8 cellular contexts compared by ENCODE assay signal in the genomic region with DNA sequence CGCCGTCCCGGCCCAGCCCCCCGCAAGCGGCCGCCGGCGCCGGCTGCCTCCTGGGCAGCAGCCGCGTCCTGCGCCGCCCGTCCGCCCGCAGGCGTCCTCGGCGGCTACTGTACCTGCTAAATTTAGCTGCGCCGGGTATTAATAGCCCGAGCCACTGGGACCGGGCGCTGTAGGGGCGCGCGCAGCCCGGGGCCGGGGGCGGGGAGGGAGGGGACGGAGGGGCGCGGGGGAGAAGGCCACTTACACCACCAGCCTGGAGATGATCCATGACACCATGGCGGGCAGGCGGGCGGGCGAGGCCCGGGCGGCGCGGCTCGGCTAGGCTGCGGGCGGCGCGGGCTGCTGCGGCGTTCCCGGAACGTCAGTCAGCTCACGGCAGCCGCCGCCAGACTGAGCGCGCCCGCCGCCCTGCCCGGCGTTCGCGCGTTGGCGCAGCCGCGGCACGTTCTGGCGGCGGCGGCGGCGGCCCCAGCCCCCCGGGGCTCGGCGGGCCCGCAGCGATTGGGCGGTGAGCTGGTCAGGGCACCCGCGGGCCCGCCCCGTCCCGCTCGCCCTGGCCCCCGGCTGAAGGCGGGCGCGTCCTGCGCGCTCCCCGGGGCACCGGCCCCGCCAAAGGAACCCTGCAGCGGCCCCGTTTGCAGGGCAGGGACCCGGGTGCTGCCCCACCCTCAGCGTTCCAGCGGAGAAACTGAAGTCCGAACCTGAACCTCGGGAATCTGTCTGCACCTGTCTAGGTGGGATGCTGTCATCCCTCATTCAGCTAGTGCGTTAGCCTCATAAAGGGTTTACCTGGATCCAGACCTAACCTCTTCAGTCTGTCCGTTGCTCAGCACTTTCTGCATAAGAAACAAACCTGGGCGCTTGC. TPM values are rescaled to one million over a fixed set of nuclear protein-coding genes. Genes with fewer than 3 reads are reported as not detected.
DNase-seq lines count a peak whose midpoint lies in the region; ATAC-seq and TF ChIP-seq lines count a peak whose summit lies in the region.

Gene REEP1 (minus strand): TSS at position 392 of the 865 bp plus-strand sequence. CDS start 116 bp downstream, at position 276.

- no TSS peak for BruUV-seq in Calu3 (replicated peaks; lab: Mats Ljungman, UMichigan)

- H3K4me3 Mint-ChIP-seq in Calu3 (ENCODE audit: low read depth, unreplicated experiment): peak within 1 kb of the TSS; percentile 78
- peak within 1 kb of the TSS; percentile 94 for H3K4me3 Mint-ChIP-seq in neural crest cell

- no peak within 1 kb of the TSS for H3K27ac Mint-ChIP-seq in Calu3 (ENCODE audit: unreplicated experiment)
- H3K27ac Mint-ChIP-seq in neural crest cell (ENCODE audit: unreplicated experiment): no peak within 1 kb of the TSS

- peak; percentile 47 for DNase-seq in Calu3
- DNase-seq in HK-2 (ENCODE audit: unreplicated experiment): peak; percentile 28
- peak; percentile 61 for DNase-seq in activated CD8-positive, alpha-beta memory T cell treated with anti-CD3 and anti-CD28 coated beads, Interleukin-2, amount 50 U/mL, for 48 hours
- peak in 1 of 2 donors; percentile 47 for DNase-seq in foreskin keratinocyte
- peak; percentile 34 for DNase-seq in neural crest cell (ENCODE audit: low read depth, low spot score)
- no peak for DNase-seq in NCI-H524 treated with DMSO at 0.1 percent for 48 hours (lab: John Stamatoyannopoulos, UW)

- H3K36me3 Mint-ChIP-seq in Calu3 (ENCODE audit: insufficient read depth, unreplicated experiment) (peaks cover 23% of the 10 kb centered on the region), neural crest cell (ENCODE audit: low read depth) (no peaks in the 10 kb centered on the region)

- peaks cover 88% of the 10 kb centered on the region for H3K27me3 ChIP-seq in foreskin keratinocyte

- intact Hi-C loops in Calu3 (cut with micrococcal nuclease; ENCODE audit: unreplicated experiment): no loop called here

- peaks cover 40% of the 10 kb centered on the region for H3K27me3 Mint-ChIP-seq in Calu3 (ENCODE audit: unreplicated experiment)
- peaks cover 80% of the 10 kb centered on the region for H3K27me3 Mint-ChIP-seq in neural crest cell (ENCODE audit: low read depth)

- CTCF ChIA-PET in Calu3 (lab: Charles Lee): interaction anchor here (0.6 kb wide), 3 partner anchors 115 to 1927 kb away, joined by 3 to 5 read pairs (median 4); no protein-coding TSS in a partner anchor

- H3K27ac ChIP-seq in foreskin keratinocyte: no peak within 1 kb of the TSS

- TF ChIP-seq CTCF in Calu3 (IDR thresholded peaks at IDR 0.05; ENCODE audit: unreplicated experiment) (no peak), foreskin keratinocyte (conservative IDR thresholded peaks at IDR 0.05) (no peak), neural crest cell (conservative IDR thresholded peaks at IDR 0.05) (no peak)

- H3K4me1 Mint-ChIP-seq in Calu3 (ENCODE audit: low read depth, unreplicated experiment) (peaks cover 19% of the 10 kb centered on the region), neural crest cell (peaks cover 20% of the 10 kb centered on the region)

- H3K4me1 ChIP-seq in foreskin keratinocyte: no peaks in the 10 kb centered on the region

- ATAC-seq in foreskin keratinocyte (peak; percentile 80), HG02981 (IDR thresholded peaks at IDR 0.05; ENCODE audit: unreplicated experiment) (no peak), GM18867 (IDR thresholded peaks at IDR 0.05; ENCODE audit: unreplicated experiment) (no peak)

- peaks cover 5% of the 10 kb centered on the region for H3K9me3 Mint-ChIP-seq in Calu3 (ENCODE audit: low read depth, unreplicated experiment)
- peaks cover 6% of the 10 kb centered on the region for H3K9me3 Mint-ChIP-seq in neural crest cell

RNA-seq across cellular contexts. Expression of gene REEP1, which starts in this region (rescaled TPM):
- total RNA-seq in Calu3 (2022) (4.7 and 5.3 TPM in 2 replicates), foreskin keratinocyte (0.11 and 0.14 TPM in 2 replicates), neural crest cell (12.0 and 12.3 TPM in 2 replicates)
- 0.04 and 0.17 TPM in 2 replicates for polyA plus RNA-seq in foreskin keratinocyte

Comparison
In these comparisons a context has a peak if more than half of its experiments do, and no peak if none do; other contexts are left out.
1. Peak in ATAC-seq in foreskin keratinocyte; RNA of the gene not detected or under 1 TPM.